ENCODE assay signal across 24 cellular contexts in genomic region chr4:101651778-101652177, GRCh38.
DNase-seq lines count a peak whose midpoint lies in the region; ATAC-seq lines count a peak whose summit lies in the region.
"Had no signal": no experiment of that assay in that cellular context is flagged by ENCODE, and none has a peak within 500 bp of the region (broad histone marks: within the 10 kb centered on the region; RNA-seq: fewer than 3 reads in every experiment).

No MANE protein-coding gene starts in this region.

- peak; percentile 98 for ATAC-seq in Right ventricle myocardium superior (ENCODE audit: poor library complexity)
- ATAC-seq in HG03520 (IDR thresholded peaks at IDR 0.05; ENCODE audit: unreplicated experiment) = no peak
- ATAC-seq in HG02852 (IDR thresholded peaks at IDR 0.05; ENCODE audit: unreplicated experiment) = no peak
- ATAC-seq: GM23338; natural killer cell; pancreas; stimulated activated naive CD8-positive, alpha-beta T cell treated with anti-CD3 and anti-CD28 coated beads, Interleukin-15, amount 100 ng/mL, for 72 hours; T-helper 17 cell had no signal

- H3K27me3 ChIP-seq in HAP-1 (ENCODE audit: low read depth) = no peaks in the 10 kb centered on the region
- H3K27me3 ChIP-seq: ascending aorta, pancreas, SJSA1 had no signal

- in situ Hi-C loops in HAP-1 (cut with MboI; ENCODE audit: low sequenced_read_pairs) = no loop called here

- intact Hi-C loops in Right ventricle myocardium superior (cut with DNase I) = no loop called here

- DNase-seq in HAP-1 (ENCODE audit: low spot score in 2 of 2) (peak; percentile 10 to 29), NCI-H524 treated with DMSO at 0.1 percent for 48 hours (lab: John Stamatoyannopoulos, UW) (peak; percentile 83), Right ventricle myocardium superior (peak; percentile 41), skeletal muscle cell (ENCODE audit: low read depth) (peak; percentile 24), OCI-M1 (lab: John Stamatoyannopoulos, UW) (no peak)
- DNase-seq: activated CD4-positive, alpha-beta T cell treated with anti-CD3 and anti-CD28 coated beads, Interleukin-2, amount 50 U/mL, for 48 hours; activated naive CD4-positive, alpha-beta T cell treated with anti-CD3 and anti-CD28 coated beads for 36 hours; activated T-cell treated with anti-CD3 and anti-CD28 coated beads, Interleukin-2, amount 50 U/mL, for 1 hour; Caco-2; hippocampal formation; islet precursor cell; natural killer cell; NCI-H146; NCI-H510A treated with DMSO at 0.1 percent for 48 hours; pancreas; small intestine; stimulated activated CD4-positive, alpha-beta T cell treated with anti-CD3 and anti-CD28 coated beads, Interleukin-2, amount 100 ng/mL, for 48 hours; stimulated activated naive CD8-positive, alpha-beta T cell treated with anti-CD3 and anti-CD28 coated beads, Interleukin-15, amount 100 ng/mL, for 72 hours; T-helper 17 cell had no signal

- H3K4me1 ChIP-seq in HAP-1 = no peaks in the 10 kb centered on the region; the same call in 1 of the 2 replicates
- H3K4me1 ChIP-seq: ascending aorta, Caco-2, pancreas, SJSA1 had no signal

- H3K4me3 ChIP-seq in HAP-1 (no peak overlapping the region), skeletal muscle cell (ENCODE audit: low read depth, low read length) (no peak overlapping the region)
- H3K4me3 ChIP-seq: ascending aorta, GM23338, pancreas, SJSA1 had no signal

- H3K9me3 ChIP-seq in HAP-1 = no peaks in the 10 kb centered on the region
- H3K9me3 ChIP-seq: ascending aorta, Caco-2, pancreas, SJSA1 had no signal

- H3K36me3 ChIP-seq in HAP-1 (replicated peaks) = no peaks in the 10 kb centered on the region
- H3K36me3 ChIP-seq: ascending aorta, pancreas, SJSA1 had no signal
